1 cellular context compared by ENCODE assay signal in the genomic region with DNA sequence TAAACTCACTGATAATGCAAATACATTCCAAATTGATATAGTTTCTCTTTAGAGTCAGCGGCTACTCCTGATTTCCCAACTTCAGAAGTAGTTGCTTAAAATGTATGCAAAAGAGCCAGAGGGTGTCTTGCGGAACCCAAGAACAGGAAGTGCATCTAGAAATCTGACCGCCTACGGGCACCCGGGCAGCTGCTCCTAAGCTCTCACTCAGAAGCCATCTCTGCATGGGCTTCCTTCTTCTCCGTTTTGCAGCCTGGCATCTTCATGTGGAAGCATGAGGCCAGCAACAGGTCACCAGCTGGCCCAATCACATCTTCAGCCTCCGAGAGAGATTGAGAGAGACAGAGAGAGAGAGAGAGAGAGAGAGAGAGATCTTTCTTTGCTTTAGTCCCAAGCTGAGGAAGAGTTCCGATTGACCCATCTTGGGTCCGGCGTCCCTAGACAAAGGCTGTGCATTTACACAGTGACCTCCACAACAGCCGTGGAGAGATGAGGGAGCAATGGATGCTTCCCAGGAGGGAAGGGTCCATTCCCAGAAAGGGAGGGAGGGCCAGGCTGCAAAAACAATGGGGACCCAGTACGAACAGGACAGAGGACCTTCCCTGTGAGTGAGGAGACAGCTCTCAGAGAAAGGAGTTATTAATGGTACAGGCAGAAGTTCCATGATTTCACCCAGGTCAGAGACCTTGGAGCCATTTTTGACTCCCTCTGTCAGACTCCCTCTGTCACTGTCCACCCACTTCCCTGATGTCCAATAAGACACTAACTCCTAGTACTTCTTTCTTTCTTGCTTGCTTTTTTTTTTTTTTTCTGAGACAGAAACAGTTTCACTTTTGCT.
TF ChIP-seq lines count a peak whose summit lies in the region.

No MANE protein-coding gene starts in this region.

TF ChIP-seq in K562, 482 proteins besides CTCF, POLR2A, EP300 and RAD21 (continued from another document and continues in another):
- TF ChIP-seq, protein P1, sequence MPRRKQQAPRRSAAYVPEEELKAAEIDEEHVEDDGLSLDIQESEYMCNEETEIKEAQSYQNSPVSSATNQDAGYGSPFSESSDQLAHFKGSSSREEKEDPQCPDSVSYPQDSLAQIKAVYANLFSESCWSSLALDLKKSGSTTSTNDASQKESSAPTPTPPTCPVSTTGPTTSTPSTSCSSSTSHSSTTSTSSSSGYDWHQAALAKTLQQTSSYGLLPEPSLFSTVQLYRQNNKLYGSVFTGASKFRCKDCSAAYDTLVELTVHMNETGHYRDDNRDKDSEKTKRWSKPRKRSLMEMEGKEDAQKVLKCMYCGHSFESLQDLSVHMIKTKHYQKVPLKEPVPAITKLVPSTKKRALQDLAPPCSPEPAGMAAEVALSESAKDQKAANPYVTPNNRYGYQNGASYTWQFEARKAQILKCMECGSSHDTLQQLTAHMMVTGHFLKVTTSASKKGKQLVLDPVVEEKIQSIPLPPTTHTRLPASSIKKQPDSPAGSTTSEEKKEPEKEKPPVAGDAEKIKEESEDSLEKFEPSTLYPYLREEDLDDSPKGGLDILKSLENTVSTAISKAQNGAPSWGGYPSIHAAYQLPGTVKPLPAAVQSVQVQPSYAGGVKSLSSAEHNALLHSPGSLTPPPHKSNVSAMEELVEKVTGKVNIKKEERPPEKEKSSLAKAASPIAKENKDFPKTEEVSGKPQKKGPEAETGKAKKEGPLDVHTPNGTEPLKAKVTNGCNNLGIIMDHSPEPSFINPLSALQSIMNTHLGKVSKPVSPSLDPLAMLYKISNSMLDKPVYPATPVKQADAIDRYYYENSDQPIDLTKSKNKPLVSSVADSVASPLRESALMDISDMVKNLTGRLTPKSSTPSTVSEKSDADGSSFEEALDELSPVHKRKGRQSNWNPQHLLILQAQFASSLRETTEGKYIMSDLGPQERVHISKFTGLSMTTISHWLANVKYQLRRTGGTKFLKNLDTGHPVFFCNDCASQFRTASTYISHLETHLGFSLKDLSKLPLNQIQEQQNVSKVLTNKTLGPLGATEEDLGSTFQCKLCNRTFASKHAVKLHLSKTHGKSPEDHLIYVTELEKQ (CRISPR knock-in tag; IDR thresholded peaks at IDR 0.05) = no peak
- no peak for TF ChIP-seq HDAC3 (IDR thresholded peaks at IDR 0.05; ENCODE audit: borderline replicate concordance, partially characterized antibody)
- TF ChIP-seq, protein P2, sequence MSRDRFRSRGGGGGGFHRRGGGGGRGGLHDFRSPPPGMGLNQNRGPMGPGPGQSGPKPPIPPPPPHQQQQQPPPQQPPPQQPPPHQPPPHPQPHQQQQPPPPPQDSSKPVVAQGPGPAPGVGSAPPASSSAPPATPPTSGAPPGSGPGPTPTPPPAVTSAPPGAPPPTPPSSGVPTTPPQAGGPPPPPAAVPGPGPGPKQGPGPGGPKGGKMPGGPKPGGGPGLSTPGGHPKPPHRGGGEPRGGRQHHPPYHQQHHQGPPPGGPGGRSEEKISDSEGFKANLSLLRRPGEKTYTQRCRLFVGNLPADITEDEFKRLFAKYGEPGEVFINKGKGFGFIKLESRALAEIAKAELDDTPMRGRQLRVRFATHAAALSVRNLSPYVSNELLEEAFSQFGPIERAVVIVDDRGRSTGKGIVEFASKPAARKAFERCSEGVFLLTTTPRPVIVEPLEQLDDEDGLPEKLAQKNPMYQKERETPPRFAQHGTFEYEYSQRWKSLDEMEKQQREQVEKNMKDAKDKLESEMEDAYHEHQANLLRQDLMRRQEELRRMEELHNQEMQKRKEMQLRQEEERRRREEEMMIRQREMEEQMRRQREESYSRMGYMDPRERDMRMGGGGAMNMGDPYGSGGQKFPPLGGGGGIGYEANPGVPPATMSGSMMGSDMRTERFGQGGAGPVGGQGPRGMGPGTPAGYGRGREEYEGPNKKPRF (IDR thresholded peaks at IDR 0.05; ENCODE audit: low read depth, low read length) = no peak
- TF ChIP-seq ZNF274 (IDR thresholded peaks at IDR 0.05; ENCODE audit: borderline replicate concordance, low read depth, low read length) = no peak
- TF ChIP-seq, protein P3, sequence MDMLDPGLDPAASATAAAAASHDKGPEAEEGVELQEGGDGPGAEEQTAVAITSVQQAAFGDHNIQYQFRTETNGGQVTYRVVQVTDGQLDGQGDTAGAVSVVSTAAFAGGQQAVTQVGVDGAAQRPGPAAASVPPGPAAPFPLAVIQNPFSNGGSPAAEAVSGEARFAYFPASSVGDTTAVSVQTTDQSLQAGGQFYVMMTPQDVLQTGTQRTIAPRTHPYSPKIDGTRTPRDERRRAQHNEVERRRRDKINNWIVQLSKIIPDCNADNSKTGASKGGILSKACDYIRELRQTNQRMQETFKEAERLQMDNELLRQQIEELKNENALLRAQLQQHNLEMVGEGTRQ (CRISPR knock-in tag; IDR thresholded peaks at IDR 0.05) = no peak
- TF ChIP-seq, protein P4, sequence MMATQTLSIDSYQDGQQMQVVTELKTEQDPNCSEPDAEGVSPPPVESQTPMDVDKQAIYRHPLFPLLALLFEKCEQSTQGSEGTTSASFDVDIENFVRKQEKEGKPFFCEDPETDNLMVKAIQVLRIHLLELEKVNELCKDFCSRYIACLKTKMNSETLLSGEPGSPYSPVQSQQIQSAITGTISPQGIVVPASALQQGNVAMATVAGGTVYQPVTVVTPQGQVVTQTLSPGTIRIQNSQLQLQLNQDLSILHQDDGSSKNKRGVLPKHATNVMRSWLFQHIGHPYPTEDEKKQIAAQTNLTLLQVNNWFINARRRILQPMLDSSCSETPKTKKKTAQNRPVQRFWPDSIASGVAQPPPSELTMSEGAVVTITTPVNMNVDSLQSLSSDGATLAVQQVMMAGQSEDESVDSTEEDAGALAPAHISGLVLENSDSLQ (IDR thresholded peaks at IDR 0.05) = peak; percentile 76
- no peak for TF ChIP-seq RFX1 (IDR thresholded peaks at IDR 0.05)
- peak; percentile 82 for TF ChIP-seq NFRKB (IDR thresholded peaks at IDR 0.05; ENCODE audit: low read depth)
- TF ChIP-seq NCOA6 (IDR thresholded peaks at IDR 0.05) = no peak
- TF ChIP-seq, protein P5, sequence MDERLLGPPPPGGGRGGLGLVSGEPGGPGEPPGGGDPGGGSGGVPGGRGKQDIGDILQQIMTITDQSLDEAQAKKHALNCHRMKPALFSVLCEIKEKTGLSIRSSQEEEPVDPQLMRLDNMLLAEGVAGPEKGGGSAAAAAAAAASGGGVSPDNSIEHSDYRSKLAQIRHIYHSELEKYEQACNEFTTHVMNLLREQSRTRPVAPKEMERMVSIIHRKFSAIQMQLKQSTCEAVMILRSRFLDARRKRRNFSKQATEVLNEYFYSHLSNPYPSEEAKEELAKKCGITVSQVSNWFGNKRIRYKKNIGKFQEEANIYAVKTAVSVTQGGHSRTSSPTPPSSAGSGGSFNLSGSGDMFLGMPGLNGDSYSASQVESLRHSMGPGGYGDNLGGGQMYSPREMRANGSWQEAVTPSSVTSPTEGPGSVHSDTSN (CRISPR knock-in tag; IDR thresholded peaks at IDR 0.05; ENCODE audit: low read depth) = no peak
- TF ChIP-seq, protein P5 (tag; conservative IDR thresholded peaks at IDR 0.05; ENCODE audit: low read depth) = peak; percentile 59
- TF ChIP-seq FOXA3 (CRISPR knock-in tag; conservative IDR thresholded peaks at IDR 0.05 in 1 of 2, IDR thresholded peaks at IDR 0.05 in 1 of 2) = no peak
- peak in 1 of 2 experiments; percentile 71; a peak in 2 of 4 replicates for TF ChIP-seq MAZ (CRISPR knock-in tag; conservative IDR thresholded peaks at IDR 0.05 in 1 of 2, IDR thresholded peaks at IDR 0.05 in 1 of 2)
- peak; percentile 73; the same call in 1 of the 2 replicates for TF ChIP-seq CEBPG (CRISPR knock-in tag; IDR thresholded peaks at IDR 0.05)
- peak; percentile 81 to 97 for TF ChIP-seq CEBPG (tag; conservative IDR thresholded peaks at IDR 0.05 in 1 of 2, IDR thresholded peaks at IDR 0.05 in 1 of 2)
- TF ChIP-seq ZNF431 (CRISPR knock-in tag; IDR thresholded peaks at IDR 0.05) = no peak
- TF ChIP-seq TRIM24 (IDR thresholded peaks at IDR 0.05) = peak in 1 of 2 experiments; percentile 73; a peak in 2 of 4 replicates
- TF ChIP-seq TCFL5 (CRISPR knock-in tag; conservative IDR thresholded peaks at IDR 0.05) = no peak
- TF ChIP-seq MYC (IDR thresholded peaks at IDR 0.05; ENCODE audit: low read depth, low read length) = peak; percentile 64
- TF ChIP-seq MYC (CRISPR knock-in tag; IDR thresholded peaks at IDR 0.05; ENCODE audit: borderline replicate concordance, low read depth) = no peak
- no peak for TF ChIP-seq CBX5 (IDR thresholded peaks at IDR 0.05; ENCODE audit: borderline replicate concordance, low read depth)
- TF ChIP-seq, protein P6, sequence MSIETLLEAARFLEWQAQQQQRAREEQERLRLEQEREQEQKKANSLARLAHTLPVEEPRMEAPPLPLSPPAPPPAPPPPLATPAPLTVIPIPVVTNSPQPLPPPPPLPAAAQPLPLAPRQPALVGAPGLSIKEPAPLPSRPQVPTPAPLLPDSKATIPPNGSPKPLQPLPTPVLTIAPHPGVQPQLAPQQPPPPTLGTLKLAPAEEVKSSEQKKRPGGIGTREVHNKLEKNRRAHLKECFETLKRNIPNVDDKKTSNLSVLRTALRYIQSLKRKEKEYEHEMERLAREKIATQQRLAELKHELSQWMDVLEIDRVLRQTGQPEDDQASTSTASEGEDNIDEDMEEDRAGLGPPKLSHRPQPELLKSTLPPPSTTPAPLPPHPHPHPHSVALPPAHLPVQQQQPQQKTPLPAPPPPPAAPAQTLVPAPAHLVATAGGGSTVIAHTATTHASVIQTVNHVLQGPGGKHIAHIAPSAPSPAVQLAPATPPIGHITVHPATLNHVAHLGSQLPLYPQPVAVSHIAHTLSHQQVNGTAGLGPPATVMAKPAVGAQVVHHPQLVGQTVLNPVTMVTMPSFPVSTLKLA (conservative IDR thresholded peaks at IDR 0.05) = peak in 1 of 2 experiments; percentile 17; a peak in 1 of 4 replicates
- TF ChIP-seq, protein P7, sequence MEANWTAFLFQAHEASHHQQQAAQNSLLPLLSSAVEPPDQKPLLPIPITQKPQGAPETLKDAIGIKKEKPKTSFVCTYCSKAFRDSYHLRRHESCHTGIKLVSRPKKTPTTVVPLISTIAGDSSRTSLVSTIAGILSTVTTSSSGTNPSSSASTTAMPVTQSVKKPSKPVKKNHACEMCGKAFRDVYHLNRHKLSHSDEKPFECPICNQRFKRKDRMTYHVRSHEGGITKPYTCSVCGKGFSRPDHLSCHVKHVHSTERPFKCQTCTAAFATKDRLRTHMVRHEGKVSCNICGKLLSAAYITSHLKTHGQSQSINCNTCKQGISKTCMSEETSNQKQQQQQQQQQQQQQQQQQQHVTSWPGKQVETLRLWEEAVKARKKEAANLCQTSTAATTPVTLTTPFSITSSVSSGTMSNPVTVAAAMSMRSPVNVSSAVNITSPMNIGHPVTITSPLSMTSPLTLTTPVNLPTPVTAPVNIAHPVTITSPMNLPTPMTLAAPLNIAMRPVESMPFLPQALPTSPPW (CRISPR knock-in tag; IDR thresholded peaks at IDR 0.05) = peak; percentile 57
- no peak for TF ChIP-seq ZNF174 (CRISPR knock-in tag; IDR thresholded peaks at IDR 0.05)
- peak; percentile 28 for TF ChIP-seq MEIS2 (IDR thresholded peaks at IDR 0.05; ENCODE audit: partially characterized antibody)
- no peak for TF ChIP-seq HNRNPH1 (optimal IDR thresholded peaks at IDR 0.05; ENCODE audit: low read depth, low read length)
- TF ChIP-seq NCOA2 (IDR thresholded peaks at IDR 0.05; ENCODE audit: partially characterized antibody in 2 of 2) = no peak
- TF ChIP-seq ZNF384 (IDR thresholded peaks at IDR 0.05; ENCODE audit: low read depth, low read length) = peak; percentile 87
- peak; percentile 58 for TF ChIP-seq JUND (IDR thresholded peaks at IDR 0.05; ENCODE audit: borderline replicate concordance, low read depth, low read length)
- no peak for TF ChIP-seq JUND (tag; IDR thresholded peaks at IDR 0.05; ENCODE audit: borderline replicate concordance, low read depth, low read length)
- peak; percentile 92 for TF ChIP-seq ELF1 (tag; IDR thresholded peaks at IDR 0.05)
- no peak; the same call in 1 of the 2 replicates for TF ChIP-seq ZNF175 (CRISPR knock-in tag; IDR thresholded peaks at IDR 0.05; ENCODE audit: low read depth)
- 0 out of 2 replicates have a peak, but pooled peaks have one; percentile 8 for TF ChIP-seq TAL1 (IDR thresholded peaks at IDR 0.05)
- TF ChIP-seq NR2F6 (CRISPR knock-in tag; IDR thresholded peaks at IDR 0.05) = no peak
- TF ChIP-seq, protein P8, sequence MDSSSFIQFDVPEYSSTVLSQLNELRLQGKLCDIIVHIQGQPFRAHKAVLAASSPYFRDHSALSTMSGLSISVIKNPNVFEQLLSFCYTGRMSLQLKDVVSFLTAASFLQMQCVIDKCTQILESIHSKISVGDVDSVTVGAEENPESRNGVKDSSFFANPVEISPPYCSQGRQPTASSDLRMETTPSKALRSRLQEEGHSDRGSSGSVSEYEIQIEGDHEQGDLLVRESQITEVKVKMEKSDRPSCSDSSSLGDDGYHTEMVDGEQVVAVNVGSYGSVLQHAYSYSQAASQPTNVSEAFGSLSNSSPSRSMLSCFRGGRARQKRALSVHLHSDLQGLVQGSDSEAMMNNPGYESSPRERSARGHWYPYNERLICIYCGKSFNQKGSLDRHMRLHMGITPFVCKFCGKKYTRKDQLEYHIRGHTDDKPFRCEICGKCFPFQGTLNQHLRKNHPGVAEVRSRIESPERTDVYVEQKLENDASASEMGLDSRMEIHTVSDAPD (CRISPR knock-in tag; IDR thresholded peaks at IDR 0.05) = no peak
- TF ChIP-seq GABPA (tag; conservative IDR thresholded peaks at IDR 0.05; ENCODE audit: low read depth) = peak; percentile 94
- TF ChIP-seq FOXK2 (conservative IDR thresholded peaks at IDR 0.05 in 1 of 2, IDR thresholded peaks at IDR 0.05 in 1 of 2; ENCODE audit: low read depth in 2 of 2) = peak in 1 of 2 experiments; percentile 65; a peak in 2 of 4 replicates
- TF ChIP-seq, protein P9, sequence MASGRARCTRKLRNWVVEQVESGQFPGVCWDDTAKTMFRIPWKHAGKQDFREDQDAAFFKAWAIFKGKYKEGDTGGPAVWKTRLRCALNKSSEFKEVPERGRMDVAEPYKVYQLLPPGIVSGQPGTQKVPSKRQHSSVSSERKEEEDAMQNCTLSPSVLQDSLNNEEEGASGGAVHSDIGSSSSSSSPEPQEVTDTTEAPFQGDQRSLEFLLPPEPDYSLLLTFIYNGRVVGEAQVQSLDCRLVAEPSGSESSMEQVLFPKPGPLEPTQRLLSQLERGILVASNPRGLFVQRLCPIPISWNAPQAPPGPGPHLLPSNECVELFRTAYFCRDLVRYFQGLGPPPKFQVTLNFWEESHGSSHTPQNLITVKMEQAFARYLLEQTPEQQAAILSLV (tag; IDR thresholded peaks at IDR 0.05) = 0 out of 2 replicates have a peak, but pooled peaks have one; percentile 20
- TF ChIP-seq, protein P10, sequence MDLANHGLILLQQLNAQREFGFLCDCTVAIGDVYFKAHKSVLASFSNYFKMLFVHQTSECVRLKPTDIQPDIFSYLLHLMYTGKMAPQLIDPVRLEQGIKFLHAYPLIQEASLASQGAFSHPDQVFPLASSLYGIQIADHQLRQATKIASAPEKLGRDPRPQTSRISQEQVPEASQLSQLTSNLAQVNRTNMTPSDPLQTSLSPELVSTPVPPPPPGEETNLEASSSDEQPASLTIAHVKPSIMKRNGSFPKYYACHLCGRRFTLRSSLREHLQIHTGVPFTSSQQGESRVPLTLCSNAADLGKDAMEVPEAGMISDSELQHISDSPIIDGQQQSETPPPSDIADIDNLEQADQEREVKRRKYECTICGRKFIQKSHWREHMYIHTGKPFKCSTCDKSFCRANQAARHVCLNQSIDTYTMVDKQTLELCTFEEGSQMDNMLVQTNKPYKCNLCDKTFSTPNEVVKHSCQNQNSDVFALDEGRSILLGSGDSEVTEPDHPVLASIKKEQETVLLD (IDR thresholded peaks at IDR 0.05) = peak; percentile 24; the same call in 1 of the 2 replicates
- peak; percentile 90; the same call in 1 of the 2 replicates for TF ChIP-seq BRD4 (IDR thresholded peaks at IDR 0.05)
